In genomic region chr11:57324886-57325734, GRCh38 we compare ENCODE assay signal across 8 cellular contexts. TPM values are rescaled to one million over a fixed set of nuclear protein-coding genes. Genes with fewer than 3 reads are reported as not detected.
DNase-seq lines count a peak whose midpoint lies in the region; ATAC-seq and TF ChIP-seq lines count a peak whose summit lies in the region.

TNKS1BP1 (minus strand) TSS chr11:57324952; CDS start chr11:57321885, 3,067 bp downstream.

- peaks cover 25% of the 10 kb centered on the region; the same call in 1 of the 2 replicates for H3K36me3 ChIP-seq in GM23248 (ENCODE audit: low read depth)

- POLR2A ChIA-PET in RWPE1 (lab: Yijun Ruan, JAX; ENCODE audit: low non-redundant PET), result interaction anchor here (1.4 to 1.7 kb wide), 2 partner anchors 10 to 14 kb away, joined by 7 to 11 read pairs; partner anchors contain the start of gene SSRP1

- in situ Hi-C loops in GM23248 (cut with MboI), result no loop called here

- peaks cover 32% of the 10 kb centered on the region for H3K4me1 ChIP-seq in GM23248 (ENCODE audit: insufficient read depth)

- no peaks in the 10 kb centered on the region for H3K27me3 ChIP-seq in GM23248 (replicated peaks; ENCODE audit: insufficient read depth)

- peak; percentile 95 for DNase-seq in Daoy (ENCODE audit: low read depth)
- peak; percentile 99 for DNase-seq in GM23248
- peak; percentile 93 to 94 for DNase-seq in Kasumi-1 (lab: John Stamatoyannopoulos, UW)
- DNase-seq in RWPE1 (ENCODE audit: low spot score), result peak; percentile 97
- DNase-seq in fibroblast of gingiva (ENCODE audit: low read depth), result peak; percentile 98
- DNase-seq in naive B cell, result peak; percentile 85
- DNase-seq in stimulated activated effector memory CD8-positive, alpha-beta T cell treated with anti-CD3 and anti-CD28 coated beads, Interleukin-12 subunit alpha, Interleukin-12 subunit beta, amount 100 ng/mL, for 72 hours (ENCODE audit: low spot score in 2 of 2), result peak; percentile 78 to 94

- H3K9me2 ChIP-seq in GM23248 (ENCODE audit: insufficient read depth), result no peaks in the 10 kb centered on the region

- H3K4me2 ChIP-seq in GM23248 (ENCODE audit: unreplicated experiment), result peak within 1 kb of the TSS; percentile 89

- no peaks in the 10 kb centered on the region for H3K27me3 Mint-ChIP-seq in activated T-helper 17 cell treated with anti-CD3 and anti-CD28 coated beads, Interleukin-2, amount 50 U/mL, for 72 hours
- no peaks in the 10 kb centered on the region for H3K27me3 Mint-ChIP-seq in naive B cell

- peaks cover 46% of the 10 kb centered on the region for H3K79me2 ChIP-seq in GM23248 (ENCODE audit: insufficient read depth)

- H3K4me1 Mint-ChIP-seq in activated T-helper 17 cell treated with anti-CD3 and anti-CD28 coated beads, Interleukin-2, amount 50 U/mL, for 72 hours, result peaks cover 60% of the 10 kb centered on the region
- H3K4me1 Mint-ChIP-seq in naive B cell, result peaks cover 15 to 34% (median 25%) of the 10 kb centered on the region in 3 donors
- peaks cover 61% of the 10 kb centered on the region for H3K4me1 Mint-ChIP-seq in stimulated activated effector memory CD8-positive, alpha-beta T cell treated with anti-CD3 and anti-CD28 coated beads, Interleukin-12 subunit alpha, Interleukin-12 subunit beta, amount 100 ng/mL, for 72 hours

- H3F3A ChIP-seq in GM23248 (ENCODE audit: insufficient read depth), result peaks cover 61% of the 10 kb centered on the region

- peak within 1 kb of the TSS; percentile 88 for H3K4me3 Mint-ChIP-seq in activated T-helper 17 cell treated with anti-CD3 and anti-CD28 coated beads, Interleukin-2, amount 50 U/mL, for 72 hours
- H3K4me3 Mint-ChIP-seq in naive B cell, result peak within 1 kb of the TSS; percentile 87 to 97 (median 93)
- H3K4me3 Mint-ChIP-seq in stimulated activated effector memory CD8-positive, alpha-beta T cell treated with anti-CD3 and anti-CD28 coated beads, Interleukin-12 subunit alpha, Interleukin-12 subunit beta, amount 100 ng/mL, for 72 hours, result peak within 1 kb of the TSS; percentile 78

- peak within 1 kb of the TSS; percentile 89 for H3K4me3 ChIP-seq in GM23248

- H3K27ac Mint-ChIP-seq in activated T-helper 17 cell treated with anti-CD3 and anti-CD28 coated beads, Interleukin-2, amount 50 U/mL, for 72 hours, result peak within 1 kb of the TSS; percentile 90
- H3K27ac Mint-ChIP-seq in naive B cell, result peak within 1 kb of the TSS; percentile 84 to 98 (median 95)
- H3K27ac Mint-ChIP-seq in stimulated activated effector memory CD8-positive, alpha-beta T cell treated with anti-CD3 and anti-CD28 coated beads, Interleukin-12 subunit alpha, Interleukin-12 subunit beta, amount 100 ng/mL, for 72 hours, result peak within 1 kb of the TSS; percentile 93

- ATAC-seq in activated T-helper 17 cell treated with anti-CD3 and anti-CD28 coated beads, Interleukin-2, amount 50 U/mL, for 72 hours (replicated peaks), result peak; percentile 92
- ATAC-seq in naive B cell (ENCODE audit: low read depth in 2 of 2), result peak; percentile 84 to 90
- peak; percentile 92 for ATAC-seq in stimulated activated effector memory CD8-positive, alpha-beta T cell treated with anti-CD3 and anti-CD28 coated beads, Interleukin-12 subunit alpha, Interleukin-12 subunit beta, amount 100 ng/mL, for 72 hours

- 0 out of 2 replicates have a peak, but pooled peaks cover 3% of the 10 kb centered on the region for H4K20me1 ChIP-seq in GM23248 (ENCODE audit: insufficient read depth)

- peak within 1 kb of the TSS; percentile 96 for H3K9ac ChIP-seq in GM23248

- H2AFZ ChIP-seq in GM23248, result peak within 1 kb of the TSS; percentile 73

- no peaks in the 10 kb centered on the region for H3K9me3 ChIP-seq in GM23248 (ENCODE audit: low read depth)

- H3K27ac ChIP-seq in GM23248 (peak within 1 kb of the TSS; percentile 99), RWPE1 (peak within 1 kb of the TSS; percentile 99)

- CTCF ChIA-PET in RWPE1 (lab: Yijun Ruan, JAX), result interaction anchor here (0.7 kb wide), 1 partner anchor 76 kb away, joined by 3 read pairs; no protein-coding TSS in a partner anchor

- H3K9me3 Mint-ChIP-seq in activated T-helper 17 cell treated with anti-CD3 and anti-CD28 coated beads, Interleukin-2, amount 50 U/mL, for 72 hours, result no peaks in the 10 kb centered on the region
- no peaks in the 10 kb centered on the region for H3K9me3 Mint-ChIP-seq in naive B cell
- H3K9me3 Mint-ChIP-seq in stimulated activated effector memory CD8-positive, alpha-beta T cell treated with anti-CD3 and anti-CD28 coated beads, Interleukin-12 subunit alpha, Interleukin-12 subunit beta, amount 100 ng/mL, for 72 hours, result no peaks in the 10 kb centered on the region

- WGBS in GM23248 (ENCODE audit: low coverage in 1 of 2, low lambda C conversion rate in 2 of 2, missing lambda C conversion rate in 2 of 2), 2 experiments, result 0 to 2% methylated on average over 45 to 61 of the region's 61 CpGs

- peaks cover 58% of the 10 kb centered on the region for H3K36me3 Mint-ChIP-seq in activated T-helper 17 cell treated with anti-CD3 and anti-CD28 coated beads, Interleukin-2, amount 50 U/mL, for 72 hours (ENCODE audit: low read depth)
- peaks cover 13 to 23% of the 10 kb centered on the region in 2 donors for H3K36me3 Mint-ChIP-seq in naive B cell
- H3K36me3 Mint-ChIP-seq in stimulated activated effector memory CD8-positive, alpha-beta T cell treated with anti-CD3 and anti-CD28 coated beads, Interleukin-12 subunit alpha, Interleukin-12 subunit beta, amount 100 ng/mL, for 72 hours, result peaks cover 54% of the 10 kb centered on the region

- TF ChIP-seq CTCF in RWPE1 (conservative IDR thresholded peaks at IDR 0.05; ENCODE audit: low read depth), result no peak

RNA-seq across cellular contexts. Expression of gene TNKS1BP1, which starts in this region (rescaled TPM):
- total RNA-seq in Daoy (2014; rRNA removed; shearing (Covaris generic)), result 16.2 and 17.8 TPM in 2 replicates
- 89.7 and 92.1 TPM in 2 replicates for total RNA-seq in GM23248 (2014; rRNA removed; shearing (Covaris generic))
- polyA plus RNA-seq in GM23248 (2016; fragmentation: Nextera tagmentation; extraction: Ambion mirVana) (88.2 and 88.8 TPM in 2 replicates), naive B cell (ENCODE audit: low read depth in 6 of 6) (1 to 10 TPM in 5 of 6 donors, not detected in 1; 1.1 to 3.8 (median 2.9) TPM)
- 10 to 100 TPM in 1 of 2 donors, 1 to 10 TPM in 1; 4.1 to 13.6 TPM for total RNA-seq in activated T-helper 17 cell treated with anti-CD3 and anti-CD28 coated beads, Interleukin-2, amount 50 U/mL, for 72 hours

Comparison
In these comparisons a context has a peak if more than half of its experiments do, and no peak if none do; other contexts are left out.
1. Peak in every context shown above with its lines: DNase-seq, ATAC-seq, H3K4me3 ChIP-seq and H3K27ac ChIP-seq.
2. RNA of gene TNKS1BP1 (polyA plus RNA-seq): 88.2 to 88.8 TPM in GM23248; 1.1 to 3.8 TPM in naive B cell; every median in the first group is over 10 times any median in the second.